2 cellular contexts compared by ENCODE assay signal in genomic region chr12:104378427-104378826, GRCh38.
TF ChIP-seq lines count a peak whose summit lies in the region.

No MANE protein-coding gene starts in this region.

TF ChIP-seq in HepG2, 621 proteins besides CTCF, POLR2A, EP300 and RAD21 (continued from another document):
- TF ChIP-seq ZNF362 (CRISPR knock-in tag; IDR thresholded peaks at IDR 0.05; ENCODE audit: borderline replicate concordance) (no peak), ZNF629 (CRISPR knock-in tag; conservative IDR thresholded peaks at IDR 0.05) (peak; percentile 83)

TF ChIP-seq in K562, 482 proteins besides CTCF, POLR2A, EP300 and RAD21 (continued from another document):
- no peak for TF ChIP-seq GTF3C2 (IDR thresholded peaks at IDR 0.05; ENCODE audit: borderline replicate concordance, extremely low read depth, insufficient read length)
- peak; percentile 93 for TF ChIP-seq RBM25 (IDR thresholded peaks at IDR 0.05; ENCODE audit: low read depth, low read length, severe bottlenecking)
- 0 out of 4 replicates have a peak, but pooled peaks of 1 of the 2 experiments have one; percentile 6 for TF ChIP-seq RCOR1 (IDR thresholded peaks at IDR 0.05; ENCODE audit: borderline replicate concordance in 1 of 2, low read depth in 2 of 2, low read length in 2 of 2)
- TF ChIP-seq ERF (CRISPR knock-in tag; IDR thresholded peaks at IDR 0.05) = no peak
- TF ChIP-seq NCOA2 (IDR thresholded peaks at IDR 0.05; ENCODE audit: partially characterized antibody in 2 of 2) = no peak
- TF ChIP-seq BCOR (IDR thresholded peaks at IDR 0.05) = peak; percentile 91
- no peak for TF ChIP-seq KDM2B (CRISPR knock-in tag; IDR thresholded peaks at IDR 0.05)
- no peak for TF ChIP-seq ATF1 (CRISPR knock-in tag; IDR thresholded peaks at IDR 0.05)
- no peak for TF ChIP-seq ATF1 (tag; IDR thresholded peaks at IDR 0.05)
- TF ChIP-seq MTF1 (CRISPR knock-in tag; IDR thresholded peaks at IDR 0.05; ENCODE audit: borderline replicate concordance) = no peak
- no peak for TF ChIP-seq ZNF282 (CRISPR knock-in tag; IDR thresholded peaks at IDR 0.05)
- peak; percentile 60; the same call in 1 of the 2 replicates for TF ChIP-seq SMARCA5 (IDR thresholded peaks at IDR 0.05)
- TF ChIP-seq KLF13 (tag; IDR thresholded peaks at IDR 0.05; ENCODE audit: borderline replicate concordance, low read depth) = no peak
